9 cellular contexts compared by ENCODE assay signal in the genomic region with DNA sequence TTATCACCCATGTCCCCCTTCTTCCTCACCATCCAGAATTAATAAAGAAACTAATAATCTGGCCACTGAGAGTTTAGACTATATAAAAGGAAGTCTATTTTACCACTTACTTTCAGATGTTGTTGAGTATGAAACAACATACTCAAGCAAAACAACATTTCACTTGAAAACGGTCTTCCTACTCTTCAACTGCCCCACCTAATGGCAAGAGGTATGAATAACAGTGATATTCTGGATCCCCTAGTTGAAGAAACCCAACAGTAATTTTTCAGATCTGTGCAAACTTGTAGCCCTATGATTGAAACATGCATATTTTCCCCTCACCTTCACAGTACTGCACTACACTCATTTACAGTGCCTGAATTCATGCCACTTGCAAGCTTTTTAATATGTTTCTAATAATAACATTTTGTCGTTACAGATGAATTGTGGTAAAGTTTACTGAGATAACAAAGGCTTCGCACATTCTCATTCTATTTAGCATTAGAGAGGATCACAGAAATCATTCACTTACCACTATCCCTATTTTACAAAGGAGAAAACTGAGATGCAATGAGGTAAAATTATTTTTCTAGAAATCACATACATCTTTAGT.
DNase-seq lines count a peak whose midpoint lies in the region; ATAC-seq, FAIRE-seq and TF ChIP-seq lines count a peak whose summit lies in the region.
"Had no signal": no experiment of that assay in that cellular context is flagged by ENCODE, and none has a peak within 500 bp of the region (broad histone marks: within the 10 kb centered on the region; RNA-seq: fewer than 3 reads in every experiment).

No MANE protein-coding gene starts in this region.

- H3K36me3 ChIP-seq in uterus, result no peaks in the 10 kb centered on the region
- no peaks in the 10 kb centered on the region for H3K36me3 ChIP-seq in prostate gland

- H3K4me3 ChIP-seq in A549, result no peak overlapping the region
- no peak overlapping the region for H3K4me3 ChIP-seq in uterus
- H3K4me3 ChIP-seq in prostate gland, result no peak overlapping the region

- CTCF ChIA-PET in A549 (lab: Yijun Ruan, JAX), result no interaction called here

- H3K9me3 Mint-ChIP-seq in glutamatergic neuron (ENCODE audit: unreplicated experiment), result no peaks in the 10 kb centered on the region
- H3K9me3 Mint-ChIP-seq: central memory CD8-positive, alpha-beta T cell had no signal

- TF ChIP-seq POLR2A in A549 (IDR thresholded peaks at IDR 0.05; ENCODE audit: low read length) (no peak), uterus (IDR thresholded peaks at IDR 0.05) (no peak), prostate gland (IDR thresholded peaks at IDR 0.05) (no peak)

- H3K9me3 ChIP-seq in A549 (no peaks in the 10 kb centered on the region), uterus (no peaks in the 10 kb centered on the region), prostate gland (no peaks in the 10 kb centered on the region)

- intact Hi-C loops in uterus (cut with DNase I; ENCODE audit: low total_unique reads) (no loop called here), prostate gland (cut with DNase I) (no loop called here)

- H3K27me3 ChIP-seq in uterus, result no peaks in the 10 kb centered on the region
- no peaks in the 10 kb centered on the region for H3K27me3 ChIP-seq in prostate gland (replicated peaks; ENCODE audit: insufficient read depth)

- no peak overlapping the region for H3K27ac Mint-ChIP-seq in glutamatergic neuron (ENCODE audit: unreplicated experiment)

- POLR2A ChIA-PET in A549 (lab: Yijun Ruan, JAX), result no interaction called here

- H3K4me2 ChIP-seq in A549, result no peak overlapping the region

- TF ChIP-seq CTCF in A549 (IDR thresholded peaks at IDR 0.05) (peak; percentile 52), GM13976 (IDR thresholded peaks at IDR 0.05; ENCODE audit: borderline replicate concordance, control extremely low read depth, extremely low read depth, insufficient read depth, missing control alignments) (peak; percentile 38), glutamatergic neuron (IDR thresholded peaks at IDR 0.05; ENCODE audit: partially characterized antibody, unreplicated experiment) (peak; percentile 62), uterus (IDR thresholded peaks at IDR 0.05) (no peak), prostate gland (IDR thresholded peaks at IDR 0.05) (peak in 1 of 4 experiments; percentile 27)

- 56% methylated on average over 3 of the region's 3 CpGs for WGBS in A549 (ENCODE audit: missing lambda C conversion rate)
- WGBS in prostate gland, result 63% methylated on average over 3 of the region's 3 CpGs

- peak; percentile 93 for FAIRE-seq in A549 (lab: Jason Lieb, UNC)

- in situ Hi-C loops in GM13976 (cut with MboI; ENCODE audit: low sequenced_read_pairs, unreplicated experiment), result loop anchor here (10.0 kb wide), 1 partner anchor 347 kb away; no protein-coding TSS in a partner anchor

- no peak for TF ChIP-seq EP300 in A549 (IDR thresholded peaks at IDR 0.05)

- TF ChIP-seq RAD21 in A549 (conservative IDR thresholded peaks at IDR 0.05 in 1 of 2, IDR thresholded peaks at IDR 0.05 in 1 of 2), result peak; percentile 53 to 67

- H3K36me3 Mint-ChIP-seq in glutamatergic neuron (ENCODE audit: unreplicated experiment), result no peaks in the 10 kb centered on the region

- H3K27me3 Mint-ChIP-seq in glutamatergic neuron (ENCODE audit: unreplicated experiment), result peaks cover 1% of the 10 kb centered on the region
- H3K27me3 Mint-ChIP-seq: central memory CD8-positive, alpha-beta T cell had no signal

- H3K27ac ChIP-seq in A549 (no peak overlapping the region), uterus (no peak overlapping the region), prostate gland (no peak overlapping the region)

- H3K4me3 Mint-ChIP-seq in glutamatergic neuron (ENCODE audit: unreplicated experiment), result no peak overlapping the region
- H3K4me3 Mint-ChIP-seq: central memory CD8-positive, alpha-beta T cell had no signal

- H3K4me1 ChIP-seq in A549 (no peaks in the 10 kb centered on the region), uterus (no peaks in the 10 kb centered on the region), prostate gland (replicated peaks) (no peaks in the 10 kb centered on the region)

- H3K4me1 Mint-ChIP-seq in glutamatergic neuron (ENCODE audit: low read depth, unreplicated experiment), result peaks cover 3% of the 10 kb centered on the region
- H3K4me1 Mint-ChIP-seq: central memory CD8-positive, alpha-beta T cell had no signal

- DNase-seq in A549 (ENCODE audit: low read depth in 1 of 2, low spot score in 1 of 2), result peak; percentile 13 to 45
- peak; percentile 40 for DNase-seq in GM13976 (ENCODE audit: low spot score)
- DNase-seq in OCI-M1 (lab: John Stamatoyannopoulos, UW), result peak; percentile 69
- no peak for DNase-seq in glutamatergic neuron
- DNase-seq in GDM1 (lab: John Stamatoyannopoulos, UW), result no peak
- no peak for DNase-seq in uterus
- no peak for DNase-seq in prostate gland (ENCODE audit: low spot score)

- ATAC-seq in A549 (peak; percentile 56 to 58; a peak in 2 of 6 replicates), HG03066 (IDR thresholded peaks at IDR 0.05; ENCODE audit: low read depth, unreplicated experiment) (peak; percentile 72)

TF ChIP-seq in A549, 52 proteins besides CTCF, POLR2A, EP300 and RAD21:
- TF ChIP-seq CEBPB (IDR thresholded peaks at IDR 0.05) (no peak), SMC3 (IDR thresholded peaks at IDR 0.05) (peak; percentile 50)
TF ChIP-seq in A549: peak in this region for 1.

Comparison
In these comparisons a context has a peak if more than half of its experiments do, and no peak if none do; other contexts are left out.
1. DNase-seq: peak in A549 (2 of 2), GM13976 (single experiment) and OCI-M1 (single experiment); none in glutamatergic neuron (single experiment), GDM1 (single experiment), uterus (0 of 2) and prostate gland (single experiment).
2. CTCF ChIP-seq: peak in A549 (single experiment), GM13976 (single experiment) and glutamatergic neuron (single experiment); none in uterus (0 of 4).